Comparison of ENCODE assay signal across 8 cellular contexts in genomic region chr4:145180298-145181090, GRCh38. TPM values are rescaled to one million over a fixed set of nuclear protein-coding genes. Genes with fewer than 3 reads are reported as not detected.
DNase-seq lines count a peak whose midpoint lies in the region; ATAC-seq and TF ChIP-seq lines count a peak whose summit lies in the region.

TSS of gene OTUD4 (minus strand) at chr4:145180589. CDS start at chr4:145179973, 616 bp downstream.

- peaks cover 30% of the 10 kb centered on the region for H3K4me1 Mint-ChIP-seq in activated B cell treated with CpG ODN at 0.5 μM for 24 hours

- peaks cover 5% of the 10 kb centered on the region for H3K36me3 Mint-ChIP-seq in activated B cell treated with CpG ODN at 0.5 μM for 24 hours (ENCODE audit: low read depth)

- peak within 1 kb of the TSS; percentile 93 for H3K27ac Mint-ChIP-seq in activated B cell treated with CpG ODN at 0.5 μM for 24 hours

- no peaks in the 10 kb centered on the region for H3K9me3 Mint-ChIP-seq in activated B cell treated with CpG ODN at 0.5 μM for 24 hours

- no peaks in the 10 kb centered on the region for H3K9me3 ChIP-seq in spleen

- peak; percentile 96 for DNase-seq in AG08396 (ENCODE audit: low spot score)
- peak; percentile 88 for DNase-seq in NCI-H226
- peak; percentile 91 for DNase-seq in activated B cell treated with CpG ODN at 0.5 μM for 24 hours
- peak; percentile 34 to 97 (median 93) for DNase-seq in caudate nucleus (lab: John Stamatoyannopoulos, UW)
- peak; percentile 88 for DNase-seq in inferior parietal cortex (ENCODE audit: extremely low spot score)
- DNase-seq in spleen: peak; percentile 100

- peak within 1 kb of the TSS; percentile 86 for H3K27ac ChIP-seq in caudate nucleus (ENCODE audit: low read depth, low read length)
- peak within 1 kb of the TSS; percentile 93 to 100 (median 98) for H3K27ac ChIP-seq in spleen

- no peaks in the 10 kb centered on the region for H3K27me3 Mint-ChIP-seq in activated B cell treated with CpG ODN at 0.5 μM for 24 hours

- H3K36me3 ChIP-seq in spleen: no peaks in the 10 kb centered on the region

- peak in 2 of 3 donors; percentile 43 to 50 for TF ChIP-seq POLR2A in spleen (IDR thresholded peaks at IDR 0.05)

- CTCF ChIA-PET in activated B cell treated with CpG ODN at 0.5 μM for 24 hours (lab: Charles Lee): interaction anchor here (0.9 kb wide), 2 partner anchors 34 to 436 kb away, joined by 3 read pairs; no protein-coding TSS in a partner anchor

- POLR2A ChIA-PET in activated B cell treated with CpG ODN at 0.5 μM for 24 hours (lab: Charles Lee): interaction anchor here (0.8 to 3.7 kb wide), 4 partner anchors 14 to 439 kb away, joined by 5 to 37 read pairs (median 8); partner anchors contain the start of genes ABCE1, ANAPC10 and MMAA

- TF ChIP-seq CTCF in activated B cell treated with CpG ODN at 0.5 μM for 24 hours (IDR thresholded peaks at IDR 0.05) (no peak), spleen (IDR thresholded peaks at IDR 0.05 in 8 of 11, conservative IDR thresholded peaks at IDR 0.05 in 3 of 11) (peak in 5 of 11 experiments; percentile 11 to 40 (median 29))

- H3K4me1 ChIP-seq in spleen: peaks cover 28 to 49% (median 40%) of the 10 kb centered on the region in 6 donors

- 0% methylated on average over 75 to 94 of the region's 94 CpGs for WGBS in spleen, 5 donors

- intact Hi-C loops in activated B cell treated with CpG ODN at 0.5 μM for 24 hours (cut with micrococcal nuclease) (loop anchor here (1.0 to 5.0 kb wide), 7 partner anchors 15 to 1667 kb away; partner anchors contain the start of genes ABCE1, ANAPC10, MMAA and SMAD1), spleen (cut with DNase I; ENCODE audit: low total_unique reads) (no loop called here)

- H3K27me3 ChIP-seq in spleen (replicated peaks in 1 of 7): no peaks in the 10 kb centered on the region

- H3K4me3 ChIP-seq in spleen: peak within 1 kb of the TSS; percentile 54 to 79 (median 72)

- H3K4me3 Mint-ChIP-seq in activated B cell treated with CpG ODN at 0.5 μM for 24 hours: peak within 1 kb of the TSS; percentile 89

- peak; percentile 86 for ATAC-seq in GM18909 (IDR thresholded peaks at IDR 0.05; ENCODE audit: poor library complexity, unreplicated experiment)
- ATAC-seq in HG03175 (IDR thresholded peaks at IDR 0.05; ENCODE audit: unreplicated experiment): peak; percentile 84
- peak; percentile 81 for ATAC-seq in activated B cell treated with CpG ODN at 0.5 μM for 24 hours (ENCODE audit: low read depth)

RNA-seq across cellular contexts. Expression of gene OTUD4, which starts in this region (rescaled TPM):
- 45.2 and 47.3 TPM in 2 replicates for total RNA-seq in activated B cell treated with CpG ODN at 0.5 μM for 24 hours
- total RNA-seq in spleen: 10 to 100 TPM; 33.3 to 53.0 (median 46.5) TPM
- polyA plus RNA-seq in spleen: 10 to 100 TPM in 1 of 3 donors, 1 to 10 TPM in 2; 8.1 to 12.7 (median 8.5) TPM

Comparison
In these comparisons a context has a peak if more than half of its experiments do, and no peak if none do; other contexts are left out.
1. Peak in every context shown above with its lines: DNase-seq, ATAC-seq, H3K4me3 ChIP-seq and H3K27ac ChIP-seq.